In the genomic region with DNA sequence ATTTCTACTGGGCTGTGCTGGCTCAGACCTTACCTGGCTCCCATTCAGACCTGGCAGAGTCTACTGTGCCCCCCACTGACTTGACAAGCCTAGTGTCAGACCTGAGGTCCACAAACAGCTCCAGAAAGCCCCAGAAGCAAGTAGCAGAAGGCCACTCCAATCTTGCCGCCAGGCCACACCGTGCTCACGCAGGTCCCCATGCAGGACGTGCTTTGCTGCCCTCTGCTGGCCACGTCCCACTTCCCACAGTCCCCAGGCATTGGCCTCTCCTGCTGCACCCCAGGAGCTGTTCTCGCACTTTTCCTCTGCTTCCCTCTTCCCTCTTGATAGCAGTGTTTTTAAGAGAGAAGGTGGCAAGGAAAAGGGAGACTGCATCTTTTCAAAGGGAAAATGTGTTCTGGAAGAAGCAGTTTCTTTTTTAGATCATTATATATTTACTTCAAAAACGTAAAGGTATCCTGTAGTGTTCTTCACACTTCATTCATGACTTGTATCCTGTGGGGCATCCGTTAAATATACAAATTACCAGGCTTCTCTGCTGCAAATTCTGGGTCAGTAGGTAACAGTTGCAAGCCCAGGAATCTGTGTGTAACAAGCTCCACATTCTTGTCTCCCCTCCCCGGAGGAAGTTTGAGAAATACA, we compare ENCODE assay signal across 8 cellular contexts.
DNase-seq lines count a peak whose midpoint lies in the region; ATAC-seq, FAIRE-seq and TF ChIP-seq lines count a peak whose summit lies in the region.

No MANE protein-coding gene starts in this region.

- peak; percentile 75 for DNase-seq in GM19239 (ENCODE audit: insufficient read length, low spot score)
- DNase-seq in NCI-H510A (lab: John Stamatoyannopoulos, UW), result peak; percentile 29
- peak; percentile 66 for DNase-seq in activated CD4-positive, alpha-beta T cell treated with anti-CD3 and anti-CD28 coated beads for 1 hour
- peak; percentile 76 for DNase-seq in cerebellar cortex (ENCODE audit: low spot score)
- DNase-seq in left lobe of liver (ENCODE audit: low spot score), result peak; percentile 76
- DNase-seq in stimulated activated CD4-positive, alpha-beta T cell treated with anti-CD3 and anti-CD28 coated beads, Interleukin-4, amount 100 ng/mL, for 4 hours, result peak; percentile 58 to 80

- no peak overlapping the region for H3K27ac ChIP-seq in C4-2B

- FAIRE-seq in GM19239 (lab: Jason Lieb, UNC), result peak; percentile 96

- ATAC-seq in HG03280 (IDR thresholded peaks at IDR 0.05; ENCODE audit: unreplicated experiment), result peak; percentile 99
- peak; percentile 100 for ATAC-seq in left lobe of liver

- TF ChIP-seq CTCF in C4-2B (conservative IDR thresholded peaks at IDR 0.05), result peak; percentile 88
